ENCODE assay signal across 1 cellular context in genomic region chr10:70069346-70069745, GRCh38.
TF ChIP-seq lines count a peak whose summit lies in the region.

No MANE protein-coding gene starts in this region.

TF ChIP-seq in K562, 482 proteins besides CTCF, POLR2A, EP300 and RAD21 (continued from another document):
- TF ChIP-seq, protein P1, sequence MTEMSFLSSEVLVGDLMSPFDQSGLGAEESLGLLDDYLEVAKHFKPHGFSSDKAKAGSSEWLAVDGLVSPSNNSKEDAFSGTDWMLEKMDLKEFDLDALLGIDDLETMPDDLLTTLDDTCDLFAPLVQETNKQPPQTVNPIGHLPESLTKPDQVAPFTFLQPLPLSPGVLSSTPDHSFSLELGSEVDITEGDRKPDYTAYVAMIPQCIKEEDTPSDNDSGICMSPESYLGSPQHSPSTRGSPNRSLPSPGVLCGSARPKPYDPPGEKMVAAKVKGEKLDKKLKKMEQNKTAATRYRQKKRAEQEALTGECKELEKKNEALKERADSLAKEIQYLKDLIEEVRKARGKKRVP (CRISPR knock-in tag; IDR thresholded peaks at IDR 0.05), result no peak
